In the genomic region with DNA sequence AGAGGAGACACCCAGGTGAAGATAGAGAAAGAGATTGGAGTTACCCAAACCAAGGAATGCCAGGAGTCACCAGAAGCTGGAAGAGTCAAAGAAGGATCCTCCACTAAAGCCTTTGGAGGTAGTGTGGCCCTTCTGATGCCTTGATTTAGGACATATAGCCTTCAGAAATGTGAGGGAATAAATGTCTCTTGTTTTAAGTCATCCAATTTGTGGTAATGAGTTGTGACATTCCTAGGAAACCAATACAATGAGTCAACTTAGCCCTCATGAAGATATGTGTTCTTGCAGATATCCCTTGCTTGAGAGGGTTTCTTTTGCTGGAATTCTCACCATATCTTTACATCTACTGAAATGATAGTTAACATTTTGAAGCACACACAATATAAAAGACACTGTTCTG, we compare ENCODE assay signal across 1 cellular context.
TF ChIP-seq lines count a peak whose summit lies in the region.

No MANE protein-coding gene starts in this region.

TF ChIP-seq in HCT116, 20 proteins besides CTCF, POLR2A, EP300 and RAD21 (continued from another document):
- TF ChIP-seq, protein P1, sequence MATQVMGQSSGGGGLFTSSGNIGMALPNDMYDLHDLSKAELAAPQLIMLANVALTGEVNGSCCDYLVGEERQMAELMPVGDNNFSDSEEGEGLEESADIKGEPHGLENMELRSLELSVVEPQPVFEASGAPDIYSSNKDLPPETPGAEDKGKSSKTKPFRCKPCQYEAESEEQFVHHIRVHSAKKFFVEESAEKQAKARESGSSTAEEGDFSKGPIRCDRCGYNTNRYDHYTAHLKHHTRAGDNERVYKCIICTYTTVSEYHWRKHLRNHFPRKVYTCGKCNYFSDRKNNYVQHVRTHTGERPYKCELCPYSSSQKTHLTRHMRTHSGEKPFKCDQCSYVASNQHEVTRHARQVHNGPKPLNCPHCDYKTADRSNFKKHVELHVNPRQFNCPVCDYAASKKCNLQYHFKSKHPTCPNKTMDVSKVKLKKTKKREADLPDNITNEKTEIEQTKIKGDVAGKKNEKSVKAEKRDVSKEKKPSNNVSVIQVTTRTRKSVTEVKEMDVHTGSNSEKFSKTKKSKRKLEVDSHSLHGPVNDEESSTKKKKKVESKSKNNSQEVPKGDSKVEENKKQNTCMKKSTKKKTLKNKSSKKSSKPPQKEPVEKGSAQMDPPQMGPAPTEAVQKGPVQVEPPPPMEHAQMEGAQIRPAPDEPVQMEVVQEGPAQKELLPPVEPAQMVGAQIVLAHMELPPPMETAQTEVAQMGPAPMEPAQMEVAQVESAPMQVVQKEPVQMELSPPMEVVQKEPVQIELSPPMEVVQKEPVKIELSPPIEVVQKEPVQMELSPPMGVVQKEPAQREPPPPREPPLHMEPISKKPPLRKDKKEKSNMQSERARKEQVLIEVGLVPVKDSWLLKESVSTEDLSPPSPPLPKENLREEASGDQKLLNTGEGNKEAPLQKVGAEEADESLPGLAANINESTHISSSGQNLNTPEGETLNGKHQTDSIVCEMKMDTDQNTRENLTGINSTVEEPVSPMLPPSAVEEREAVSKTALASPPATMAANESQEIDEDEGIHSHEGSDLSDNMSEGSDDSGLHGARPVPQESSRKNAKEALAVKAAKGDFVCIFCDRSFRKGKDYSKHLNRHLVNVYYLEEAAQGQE (IDR thresholded peaks at IDR 0.05; ENCODE audit: low read depth), result no peak
- TF ChIP-seq, protein P2, sequence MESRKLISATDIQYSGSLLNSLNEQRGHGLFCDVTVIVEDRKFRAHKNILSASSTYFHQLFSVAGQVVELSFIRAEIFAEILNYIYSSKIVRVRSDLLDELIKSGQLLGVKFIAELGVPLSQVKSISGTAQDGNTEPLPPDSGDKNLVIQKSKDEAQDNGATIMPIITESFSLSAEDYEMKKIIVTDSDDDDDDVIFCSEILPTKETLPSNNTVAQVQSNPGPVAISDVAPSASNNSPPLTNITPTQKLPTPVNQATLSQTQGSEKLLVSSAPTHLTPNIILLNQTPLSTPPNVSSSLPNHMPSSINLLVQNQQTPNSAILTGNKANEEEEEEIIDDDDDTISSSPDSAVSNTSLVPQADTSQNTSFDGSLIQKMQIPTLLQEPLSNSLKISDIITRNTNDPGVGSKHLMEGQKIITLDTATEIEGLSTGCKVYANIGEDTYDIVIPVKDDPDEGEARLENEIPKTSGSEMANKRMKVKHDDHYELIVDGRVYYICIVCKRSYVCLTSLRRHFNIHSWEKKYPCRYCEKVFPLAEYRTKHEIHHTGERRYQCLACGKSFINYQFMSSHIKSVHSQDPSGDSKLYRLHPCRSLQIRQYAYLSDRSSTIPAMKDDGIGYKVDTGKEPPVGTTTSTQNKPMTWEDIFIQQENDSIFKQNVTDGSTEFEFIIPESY (IDR thresholded peaks at IDR 0.05; ENCODE audit: extremely low read depth, insufficient replicate concordance, low read length), result no peak
- TF ChIP-seq, protein P3, sequence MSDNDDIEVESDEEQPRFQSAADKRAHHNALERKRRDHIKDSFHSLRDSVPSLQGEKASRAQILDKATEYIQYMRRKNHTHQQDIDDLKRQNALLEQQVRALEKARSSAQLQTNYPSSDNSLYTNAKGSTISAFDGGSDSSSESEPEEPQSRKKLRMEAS (IDR thresholded peaks at IDR 0.05), result no peak
- TF ChIP-seq POLR2AphosphoS5 (IDR thresholded peaks at IDR 0.05; ENCODE audit: low read depth, low read length) (no peak), JUND (IDR thresholded peaks at IDR 0.05) (no peak), ELF1 (IDR thresholded peaks at IDR 0.05; ENCODE audit: borderline replicate concordance, low read depth) (no peak), FOSL1 (IDR thresholded peaks at IDR 0.05; ENCODE audit: low read depth) (no peak), EZH2 (IDR thresholded peaks at IDR 0.05) (no peak)
